In genomic region chr19:16119075-16119857, GRCh38 we compare ENCODE assay signal across 14 cellular contexts. TPM values are rescaled to one million over a fixed set of nuclear protein-coding genes. Genes with fewer than 3 reads are reported as not detected.
DNase-seq lines count a peak whose midpoint lies in the region; ATAC-seq and TF ChIP-seq lines count a peak whose summit lies in the region.
"Not testable (repeated sequence)": the region's sequence is repeated elsewhere in the genome, so short reads cannot be mapped to it uniquely, and the experiment has no call there.
"Had no signal": no experiment of that assay in that cellular context is flagged by ENCODE, and none has a peak within 500 bp of the region (broad histone marks: within the 10 kb centered on the region; RNA-seq: fewer than 3 reads in every experiment).

No MANE protein-coding gene starts in this region.

- not testable (repeated sequence) for H3K27me3 Mint-ChIP-seq in activated CD4-positive, alpha-beta memory T cell treated with anti-CD3 and anti-CD28 coated beads for 36 hours; activated naive CD8-positive, alpha-beta T cell treated with anti-CD3 and anti-CD28 coated beads, Interleukin-2, amount 50 U/mL, for 24 hours

- BruUV-seq in OCI-LY7 (replicated peaks; lab: Mats Ljungman, UMichigan) = not testable (repeated sequence)

- H3K9me2 ChIP-seq in OCI-LY7 (ENCODE audit: insufficient read depth, low read length) = not testable (repeated sequence)

- H3K9me3 ChIP-seq in OCI-LY7 (ENCODE audit: low read length); lower lobe of right lung: not testable (repeated sequence)

- H3K36me3 ChIP-seq in OCI-LY7 (ENCODE audit: insufficient read depth, low read length) (peaks cover 83% of the 10 kb centered on the region), lower lobe of right lung (peaks cover 87% of the 10 kb centered on the region)

- not testable (repeated sequence) for TF ChIP-seq CTCF in OCI-LY7 (conservative IDR thresholded peaks at IDR 0.05; ENCODE audit: low read length); lower lobe of right lung (IDR thresholded peaks at IDR 0.05)

- H3K4me1 Mint-ChIP-seq in activated CD4-positive, alpha-beta memory T cell treated with anti-CD3 and anti-CD28 coated beads for 36 hours (ENCODE audit: low read depth) = peaks cover 74% of the 10 kb centered on the region
- peaks cover 70% of the 10 kb centered on the region for H3K4me1 Mint-ChIP-seq in activated naive CD8-positive, alpha-beta T cell treated with anti-CD3 and anti-CD28 coated beads, Interleukin-2, amount 50 U/mL, for 24 hours

- CTCF ChIA-PET in OCI-LY7 (lab: Charles Lee; ENCODE audit: unreplicated experiment); activated CD4-positive, alpha-beta memory T cell treated with anti-CD3 and anti-CD28 coated beads for 36 hours (lab: Charles Lee): not testable (repeated sequence)

- not testable (repeated sequence) for H3K9me3 Mint-ChIP-seq in activated CD4-positive, alpha-beta memory T cell treated with anti-CD3 and anti-CD28 coated beads for 36 hours; activated naive CD8-positive, alpha-beta T cell treated with anti-CD3 and anti-CD28 coated beads, Interleukin-2, amount 50 U/mL, for 24 hours

- H3K27ac ChIP-seq in OCI-LY7 (ENCODE audit: low read depth, low read length, poor library complexity, severe bottlenecking) = peak overlapping the region; percentile 99
- peak overlapping the region; percentile 69 for H3K27ac ChIP-seq in lower lobe of right lung

- H3K4me3 ChIP-seq in OCI-LY7 (ENCODE audit: low read depth, low read length, poor library complexity, severe bottlenecking) = peak overlapping the region; percentile 52
- not testable (repeated sequence) for H3K4me3 ChIP-seq in lower lobe of right lung

- not testable (repeated sequence) for H4K20me1 ChIP-seq in OCI-LY7 (ENCODE audit: insufficient read depth, low read length)

- not testable (repeated sequence) for H3K27me3 ChIP-seq in lower lobe of right lung (ENCODE audit: low read depth)

- POLR2A ChIA-PET in OCI-LY7 (lab: Charles Lee) = interaction anchor here (2.4 kb wide), 1 partner anchor 25 kb away, joined by 16 read pairs; no protein-coding TSS in a partner anchor
- POLR2A ChIA-PET in activated CD4-positive, alpha-beta memory T cell treated with anti-CD3 and anti-CD28 coated beads for 36 hours (lab: Charles Lee) = interaction anchor here (0.6 to 2.7 kb wide), 8 partner anchors 24 to 249 kb away, joined by 3 to 12 read pairs (median 4); partner anchors contain the start of genes FAM32A, HSH2D and TPM4

- ATAC-seq in GM18861 (IDR thresholded peaks at IDR 0.05; ENCODE audit: unreplicated experiment) (peak; percentile 27), HG03342 (IDR thresholded peaks at IDR 0.05; ENCODE audit: unreplicated experiment) (peak; percentile 36), lower lobe of right lung (peak; percentile 45 to 58)
- ATAC-seq in activated naive CD8-positive, alpha-beta T cell treated with anti-CD3 and anti-CD28 coated beads, Interleukin-2, amount 50 U/mL, for 24 hours = peak; percentile 47

- peaks cover 60% of the 10 kb centered on the region for H3K36me3 Mint-ChIP-seq in activated CD4-positive, alpha-beta memory T cell treated with anti-CD3 and anti-CD28 coated beads for 36 hours
- H3K36me3 Mint-ChIP-seq in activated naive CD8-positive, alpha-beta T cell treated with anti-CD3 and anti-CD28 coated beads, Interleukin-2, amount 50 U/mL, for 24 hours (ENCODE audit: low read depth) = peaks cover 52% of the 10 kb centered on the region

- intact Hi-C loops in OCI-LY7 (cut with micrococcal nuclease; ENCODE audit: unreplicated experiment) = loop anchor here (2.0 kb wide), 1 partner anchor 40 kb away; no protein-coding TSS in a partner anchor
- intact Hi-C loops in activated CD4-positive, alpha-beta memory T cell treated with anti-CD3 and anti-CD28 coated beads for 36 hours (cut with micrococcal nuclease) = loop anchor here (1.0 to 10.0 kb wide), 8 partner anchors 8 to 216 kb away; partner anchors contain the start of genes FAM32A and RAB8A
- intact Hi-C loops in lower lobe of right lung (cut with DNase I) = not testable (repeated sequence)

- peak overlapping the region; percentile 55 for H3K4me3 Mint-ChIP-seq in activated CD4-positive, alpha-beta memory T cell treated with anti-CD3 and anti-CD28 coated beads for 36 hours
- H3K4me3 Mint-ChIP-seq in activated naive CD8-positive, alpha-beta T cell treated with anti-CD3 and anti-CD28 coated beads, Interleukin-2, amount 50 U/mL, for 24 hours = peak overlapping the region; percentile 63

- DNase-seq in CD1c-positive myeloid dendritic cell (ENCODE audit: extremely low spot score) (peak; percentile 91), OCI-LY7 (ENCODE audit: low spot score) (peak; percentile 38)
- peak; percentile 72 for DNase-seq in activated CD4-positive, alpha-beta memory T cell treated with anti-CD3 and anti-CD28 coated beads for 36 hours
- peak; percentile 32 for DNase-seq in activated naive CD8-positive, alpha-beta T cell treated with anti-CD3 and anti-CD28 coated beads, Interleukin-2, amount 50 U/mL, for 24 hours
- not testable (repeated sequence) for DNase-seq in lower lobe of right lung
- DNase-seq in stimulated activated CD4-positive, alpha-beta T cell treated with anti-CD3 and anti-CD28 coated beads, Interleukin-4, amount 100 ng/mL, for 24 hours = peak; percentile 55

- peaks cover 46% of the 10 kb centered on the region for H3K79me2 ChIP-seq in OCI-LY7 (ENCODE audit: insufficient read depth, low read depth, low read length)

- H3K4me1 ChIP-seq in OCI-LY7 (ENCODE audit: insufficient read depth, low read length, poor library complexity, severe bottlenecking) = peaks cover 60% of the 10 kb centered on the region
- peaks cover 52% of the 10 kb centered on the region for H3K4me1 ChIP-seq in lower lobe of right lung

- not testable (repeated sequence) for H2AFZ ChIP-seq in OCI-LY7 (ENCODE audit: low read length)

- peak overlapping the region; percentile 97 for H3K27ac Mint-ChIP-seq in activated CD4-positive, alpha-beta memory T cell treated with anti-CD3 and anti-CD28 coated beads for 36 hours
- peak overlapping the region; percentile 92 for H3K27ac Mint-ChIP-seq in activated naive CD8-positive, alpha-beta T cell treated with anti-CD3 and anti-CD28 coated beads, Interleukin-2, amount 50 U/mL, for 24 hours

- peak overlapping the region; percentile 91 for H3K4me2 ChIP-seq in OCI-LY7 (ENCODE audit: low read length)

RNA-seq across cellular contexts. Expression of gene RAB8A, which starts 7.6 kb away (rescaled TPM):
- 64.9 and 69.1 TPM in 2 replicates for total RNA-seq in OCI-LY7 (2014; rRNA removed; shearing (Covaris generic))
- total RNA-seq in OCI-LY7 (2022) (124 and 138 TPM in 2 replicates), lower lobe of right lung (110 TPM)
- 100 to 1,000 TPM; 146 to 154 TPM for total RNA-seq in activated CD4-positive, alpha-beta memory T cell treated with anti-CD3 and anti-CD28 coated beads for 36 hours

RNA-seq across cellular contexts. Expression of gene HSH2D, which starts 24.2 kb away (rescaled TPM):
- 52.4 and 57.6 TPM in 2 replicates for total RNA-seq in OCI-LY7 (2014; rRNA removed; shearing (Covaris generic))
- 70.4 and 79.0 TPM in 2 replicates for total RNA-seq in OCI-LY7 (2022)
- total RNA-seq in activated CD4-positive, alpha-beta memory T cell treated with anti-CD3 and anti-CD28 coated beads for 36 hours = 10 to 100 TPM; 23.6 to 26.1 TPM
- total RNA-seq in lower lobe of right lung = 8.2 TPM
- total RNA-seq: pulmonary artery endothelial cell had no signal

RNA-seq across cellular contexts. Expression of gene TPM4, which starts 43.0 kb away (rescaled TPM):
- total RNA-seq in OCI-LY7 (2014; rRNA removed; shearing (Covaris generic)) = 111 and 134 TPM in 2 replicates
- total RNA-seq in OCI-LY7 (2022) (98.1 and 108 TPM in 2 replicates), lower lobe of right lung (319 TPM)
- total RNA-seq in activated CD4-positive, alpha-beta memory T cell treated with anti-CD3 and anti-CD28 coated beads for 36 hours = 100 to 1,000 TPM; 497 to 515 TPM

RNA-seq across cellular contexts. Expression of gene CIB3, which starts 54.1 kb away (rescaled TPM):
- total RNA-seq in OCI-LY7 (2014; rRNA removed; shearing (Covaris generic)) = 5.4 TPM in 1 of 2 replicates, not detected in the other
- total RNA-seq in OCI-LY7 (2022) (not detected in 2 replicates), lower lobe of right lung (not detected)
- not detected for total RNA-seq in activated CD4-positive, alpha-beta memory T cell treated with anti-CD3 and anti-CD28 coated beads for 36 hours
- total RNA-seq: esophagus muscularis mucosa; heart left ventricle; kidney epithelial cell; naive thymus-derived CD8-positive, alpha-beta T cell; pulmonary artery endothelial cell; WTC11 had no signal
